ENCODE assay signal across 9 cellular contexts in the genomic region with DNA sequence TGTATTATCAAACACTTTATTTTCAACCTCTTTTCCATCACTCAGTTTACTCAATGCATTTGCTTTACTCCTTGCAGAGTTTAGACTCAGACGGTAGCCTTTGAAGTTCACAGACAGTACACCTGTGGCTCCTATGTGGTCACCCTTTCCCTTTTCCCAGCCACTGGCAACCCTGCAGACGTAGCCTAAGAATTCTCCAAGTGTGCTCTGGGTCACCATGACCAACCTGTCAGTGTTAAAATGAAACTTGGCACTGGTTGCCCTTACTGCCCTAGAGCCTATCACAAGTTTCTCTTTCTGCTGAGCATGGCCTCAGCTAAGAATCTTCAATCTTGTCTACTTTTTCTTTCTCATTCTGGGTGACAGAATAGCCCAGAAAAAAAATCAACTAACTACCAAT. TPM values are rescaled to one million over a fixed set of nuclear protein-coding genes. Genes with fewer than 3 reads are reported as not detected.
"Had no signal": no experiment of that assay in that cellular context is flagged by ENCODE, and none has a peak within 500 bp of the region (broad histone marks: within the 10 kb centered on the region; RNA-seq: fewer than 3 reads in every experiment).

No MANE protein-coding gene starts in this region.

- H3K36me3 ChIP-seq: HAP-1 had no signal

- H3K9ac ChIP-seq: GM23248 had no signal

- H3K4me1 ChIP-seq: HAP-1 had no signal

- H3K27ac ChIP-seq: GM23248 had no signal

- DNase-seq: GM23248, GOT3, H7, IMR-90, KG1 had no signal

- H3K9me3 ChIP-seq: HAP-1 had no signal

- ATAC-seq: HCT116, K562 had no signal

- H2AFZ ChIP-seq: GM23248 had no signal

- H3K4me3 ChIP-seq: GM23248, HAP-1, K562 had no signal

RNA-seq across cellular contexts. Expression of a gene that starts 25.5 kb away (rescaled TPM):
- total RNA-seq: H4 had no signal
